8 cellular contexts compared by ENCODE assay signal in the genomic region with DNA sequence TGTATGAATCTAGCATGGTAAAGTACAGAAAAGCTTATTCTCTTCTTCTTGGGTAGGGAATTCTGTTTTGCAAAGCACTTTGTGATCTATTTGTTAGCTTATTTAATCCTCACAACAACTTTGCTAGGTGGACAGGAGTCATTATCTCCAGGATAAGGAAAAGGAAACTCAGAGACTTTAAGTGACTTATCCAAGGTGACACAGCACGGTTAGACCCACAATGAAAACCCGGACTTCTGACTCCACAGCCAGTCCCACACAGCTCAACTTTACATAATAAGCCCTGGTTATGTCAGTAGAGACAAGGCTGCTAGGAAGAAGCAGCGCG. TPM values are rescaled to one million over a fixed set of nuclear protein-coding genes. Genes with fewer than 3 reads are reported as not detected.
DNase-seq lines count a peak whose midpoint lies in the region; ATAC-seq, FAIRE-seq and TF ChIP-seq lines count a peak whose summit lies in the region.

No MANE protein-coding gene starts in this region.

- no peaks in the 10 kb centered on the region for H3K9me3 Mint-ChIP-seq in IgD-negative memory B cell

- H3K36me3 ChIP-seq in ACC112 (ENCODE audit: insufficient read depth, low read length) (peaks cover 15% of the 10 kb centered on the region; the same call in 1 of the 2 replicates), muscle layer of colon (ENCODE audit: insufficient read depth, low read length) (peaks cover 10% of the 10 kb centered on the region)

- H3K27ac Mint-ChIP-seq in IgD-negative memory B cell, result peak overlapping the region; percentile 78 to 100 (median 99)

- H3K4me1 ChIP-seq in ACC112 (ENCODE audit: control insufficient read depth, insufficient read depth, low read length, unreplicated experiment) (peaks cover 24% of the 10 kb centered on the region), muscle layer of colon (ENCODE audit: insufficient read depth, low read length) (peaks cover 37% of the 10 kb centered on the region)

- peaks cover 5% of the 10 kb centered on the region for H3K36me3 Mint-ChIP-seq in IgD-negative memory B cell

- H2AFZ ChIP-seq in ACC112 (ENCODE audit: low read length, unreplicated experiment), result peak overlapping the region; percentile 92

- no peaks in the 10 kb centered on the region for H3K27me3 Mint-ChIP-seq in IgD-negative memory B cell

- ATAC-seq in HG02798 (IDR thresholded peaks at IDR 0.05; ENCODE audit: poor library complexity, unreplicated experiment), result no peak
- ATAC-seq in GM18861 (IDR thresholded peaks at IDR 0.05; ENCODE audit: unreplicated experiment), result no peak
- ATAC-seq in HG03196 (IDR thresholded peaks at IDR 0.05; ENCODE audit: unreplicated experiment), result no peak

- H3K27me3 ChIP-seq in ACC112 (ENCODE audit: insufficient read depth, low read length), result no peaks in the 10 kb centered on the region
- no peaks in the 10 kb centered on the region for H3K27me3 ChIP-seq in muscle layer of colon (ENCODE audit: control insufficient read depth in 1 of 2, insufficient read depth in 2 of 2, low read length in 2 of 2)

- DNase-seq in choroid plexus epithelial cell (ENCODE audit: low read depth), result no peak
- no peak for DNase-seq in GM12892 (ENCODE audit: insufficient read length)

- H3K79me2 ChIP-seq in ACC112 (ENCODE audit: control insufficient read depth, insufficient read depth, low read length, unreplicated experiment), result peaks cover 33% of the 10 kb centered on the region

- peak overlapping the region in 3 of 4 donors; percentile 96 to 97 (median 96) for H3K4me3 Mint-ChIP-seq in IgD-negative memory B cell

- H3K4me3 ChIP-seq in ACC112 (ENCODE audit: low read depth, low read length) (peak overlapping the region; percentile 96), choroid plexus epithelial cell (ENCODE audit: low read depth, low read length) (peak overlapping the region; percentile 92), muscle layer of colon (ENCODE audit: low read depth in 1 of 2, low read length in 2 of 2) (peak overlapping the region; percentile 92 to 95)

- peaks cover 2 to 19% (median 9%) of the 10 kb centered on the region in 3 donors for H3K4me1 Mint-ChIP-seq in IgD-negative memory B cell

- peak overlapping the region; percentile 98 for H3K9ac ChIP-seq in muscle layer of colon (ENCODE audit: low read length)

- no peak for TF ChIP-seq CTCF in choroid plexus epithelial cell (conservative IDR thresholded peaks at IDR 0.05; ENCODE audit: low read depth, low read length)

- no peak for TF ChIP-seq POLR2A in GM12892 (IDR thresholded peaks at IDR 0.05; ENCODE audit: low read depth, low read length)

- no peaks in the 10 kb centered on the region for H3K9me3 ChIP-seq in muscle layer of colon (ENCODE audit: low read length)

- H3K27ac ChIP-seq in ACC112 (ENCODE audit: low read depth, low read length) (no peak overlapping the region), muscle layer of colon (ENCODE audit: low read depth, low read length) (peak overlapping the region; percentile 91)

- no peak for FAIRE-seq in GM12892 (lab: Jason Lieb, UNC)

RNA-seq across cellular contexts. Expression of a gene that starts 0.4 kb away (rescaled TPM):
- 238 TPM for polyA plus RNA-seq in IgD-negative memory B cell
- polyA plus RNA-seq in GM12892 (2012; ENCODE audit: missing spikeins), result 288 TPM
